17 cellular contexts compared by ENCODE assay signal in genomic region chr20:49631856-49632418, GRCh38.
DNase-seq lines count a peak whose midpoint lies in the region; ATAC-seq, FAIRE-seq and TF ChIP-seq lines count a peak whose summit lies in the region.
"Had no signal": no experiment of that assay in that cellular context is flagged by ENCODE, and none has a peak within 500 bp of the region (broad histone marks: within the 10 kb centered on the region; RNA-seq: fewer than 3 reads in every experiment).

No MANE protein-coding gene starts in this region.

- H3K36me3 ChIP-seq in Caco-2 (ENCODE audit: control insufficient read depth, insufficient read depth, low read length) (peaks cover 1% of the 10 kb centered on the region; the same call in 1 of the 2 replicates), OCI-LY1 (ENCODE audit: insufficient read depth, low read length) (peaks cover 35% of the 10 kb centered on the region), neutrophil (peaks cover 57% of the 10 kb centered on the region)

- TF ChIP-seq POLR2A in GM12891 (IDR thresholded peaks at IDR 0.05; ENCODE audit: low read depth, low read length), result no peak

- H3K4me2 ChIP-seq in OCI-LY1 (ENCODE audit: low read length), result peak overlapping the region; percentile 59

- peak overlapping the region; percentile 55 for H3K27ac Mint-ChIP-seq in Caco-2 (ENCODE audit: unreplicated experiment)
- peak overlapping the region; percentile 25 for H3K27ac Mint-ChIP-seq in dendritic cell treated with granulocyte-macrophage colony-stimulating factor and Interleukin-4, amounts not matched to agents 40 ng/mL and 50 ng/mL, for 4 days

- no peaks in the 10 kb centered on the region for H3K27me3 Mint-ChIP-seq in Caco-2 (ENCODE audit: insufficient read depth, unreplicated experiment)
- no peaks in the 10 kb centered on the region for H3K27me3 Mint-ChIP-seq in dendritic cell treated with granulocyte-macrophage colony-stimulating factor and Interleukin-4, amounts not matched to agents 40 ng/mL and 50 ng/mL, for 4 days

- no peaks in the 10 kb centered on the region for H3K9me3 Mint-ChIP-seq in Caco-2 (ENCODE audit: unreplicated experiment)
- no peaks in the 10 kb centered on the region for H3K9me3 Mint-ChIP-seq in dendritic cell treated with granulocyte-macrophage colony-stimulating factor and Interleukin-4, amounts not matched to agents 40 ng/mL and 50 ng/mL, for 4 days

- H3K4me1 ChIP-seq in Caco-2, result no peaks in the 10 kb centered on the region
- H3K4me1 ChIP-seq in OCI-LY1 (ENCODE audit: insufficient read depth, low read length, severe bottlenecking), result peaks cover 85% of the 10 kb centered on the region
- H3K4me1 ChIP-seq in neutrophil (ENCODE audit: control insufficient read depth in 1 of 2, insufficient read depth in 1 of 2, low read depth in 1 of 2, low read length in 1 of 2), result peaks cover 12 to 37% of the 10 kb centered on the region in 2 experiments

- H3K27ac ChIP-seq in OCI-LY1 (ENCODE audit: low read depth, low read length, poor library complexity, severe bottlenecking), result peak overlapping the region; percentile 97
- peak overlapping the region; percentile 74 for H3K27ac ChIP-seq in neutrophil

- no peak overlapping the region for H3K4me3 ChIP-seq in Caco-2 (ENCODE audit: low read depth, low read length)
- peak overlapping the region; percentile 25 for H3K4me3 ChIP-seq in OCI-LY1 (ENCODE audit: low read depth, low read length, poor library complexity, severe bottlenecking)
- H3K4me3 ChIP-seq in neutrophil (ENCODE audit: low read depth in 1 of 2, low read length in 1 of 2), result no peak overlapping the region
- H3K4me3 ChIP-seq: heart left ventricle had no signal

- peaks cover 17% of the 10 kb centered on the region for H3F3A ChIP-seq in OCI-LY1 (ENCODE audit: insufficient read depth, low read length)

- peaks cover 8% of the 10 kb centered on the region for H3K4me1 Mint-ChIP-seq in Caco-2 (ENCODE audit: low read depth, unreplicated experiment)
- peaks cover 12% of the 10 kb centered on the region for H3K4me1 Mint-ChIP-seq in dendritic cell treated with granulocyte-macrophage colony-stimulating factor and Interleukin-4, amounts not matched to agents 40 ng/mL and 50 ng/mL, for 4 days (ENCODE audit: low read depth)

- peaks cover 6% of the 10 kb centered on the region; the same call in 1 of the 2 replicates for H3K9me3 ChIP-seq in Caco-2
- H3K9me3 ChIP-seq in OCI-LY1 (ENCODE audit: low read length), result peaks cover 7% of the 10 kb centered on the region
- H3K9me3 ChIP-seq in neutrophil, result no peaks in the 10 kb centered on the region

- no TSS peak for BruUV-seq in Caco-2 (replicated peaks; lab: Mats Ljungman, UMichigan)

- no peaks in the 10 kb centered on the region for H3K9me2 ChIP-seq in OCI-LY1 (ENCODE audit: low read depth, low read length)

- H4K20me1 ChIP-seq in OCI-LY1 (ENCODE audit: insufficient read depth, low read length), result no peaks in the 10 kb centered on the region

- H3K9ac ChIP-seq in OCI-LY1 (ENCODE audit: low read length), result peak overlapping the region; percentile 52

- ATAC-seq in HG03045 (IDR thresholded peaks at IDR 0.05; ENCODE audit: unreplicated experiment), result no peak

- CTCF ChIA-PET in Caco-2 (lab: Charles Lee) (no interaction called here), GM10248 (lab: Yijun Ruan, JAX) (interaction anchor here (1.5 to 9.7 kb wide), 3 partner anchors 17 to 214 kb away, joined by 4 to 62 read pairs (median 10); no protein-coding TSS in a partner anchor)

- DNase-seq in Caco-2 (no peak), GM12891 (ENCODE audit: insufficient read length, low spot score) (no peak), GM20000 (ENCODE audit: low spot score) (no peak), GM10248 (ENCODE audit: extremely low spot score) (no peak)
- DNase-seq: activated T-cell treated with anti-CD3 and anti-CD28 coated beads, Interleukin-2, amount 50 U/mL, for 1 hour; effector CD4-positive, alpha-beta T cell; heart left ventricle; mesendoderm; NCI-H1694 treated with DMSO at 0.1 percent for 48 hours; NCI-H510A; right cardiac atrium had no signal

- no peak overlapping the region for H3K4me3 Mint-ChIP-seq in Caco-2 (ENCODE audit: unreplicated experiment)
- no peak overlapping the region for H3K4me3 Mint-ChIP-seq in dendritic cell treated with granulocyte-macrophage colony-stimulating factor and Interleukin-4, amounts not matched to agents 40 ng/mL and 50 ng/mL, for 4 days

- TF ChIP-seq CTCF in Caco-2 (IDR thresholded peaks at IDR 0.05; ENCODE audit: insufficient read depth in 1 of 2, low read depth in 1 of 2, low read length in 1 of 2, severe bottlenecking in 1 of 2, unreplicated experiment in 1 of 2), result no peak
- TF ChIP-seq CTCF in OCI-LY1 (IDR thresholded peaks at IDR 0.05; ENCODE audit: low read length), result no peak
- no peak for TF ChIP-seq CTCF in neutrophil (IDR thresholded peaks at IDR 0.05)
- no peak for TF ChIP-seq CTCF in GM20000 (IDR thresholded peaks at IDR 0.05; ENCODE audit: extremely low read depth, missing control alignments)
- no peak for TF ChIP-seq CTCF in GM10248 (IDR thresholded peaks at IDR 0.05; ENCODE audit: control extremely low read depth, extremely low read depth, low read depth, missing control alignments)

- peaks cover 78% of the 10 kb centered on the region for H3K36me3 Mint-ChIP-seq in Caco-2 (ENCODE audit: insufficient read depth, unreplicated experiment)
- H3K36me3 Mint-ChIP-seq in dendritic cell treated with granulocyte-macrophage colony-stimulating factor and Interleukin-4, amounts not matched to agents 40 ng/mL and 50 ng/mL, for 4 days (ENCODE audit: low read depth), result peaks cover 61% of the 10 kb centered on the region

- POLR2A ChIA-PET in Caco-2 (lab: Charles Lee), result no interaction called here
- POLR2A ChIA-PET in GM10248 (lab: Yijun Ruan, JAX), result interaction anchor here (0.6 kb wide), 1 partner anchor 18 kb away, joined by 3 read pairs; no protein-coding TSS in a partner anchor

- H3K27me3 ChIP-seq in Caco-2 (replicated peaks; ENCODE audit: control insufficient read depth, insufficient read depth, low read length) (no peaks in the 10 kb centered on the region), OCI-LY1 (ENCODE audit: insufficient read depth, low read length) (no peaks in the 10 kb centered on the region), neutrophil (no peaks in the 10 kb centered on the region)
- H3K27me3 ChIP-seq: heart left ventricle had no signal

- H3K79me2 ChIP-seq in OCI-LY1 (ENCODE audit: insufficient read depth, low read length), result no peaks in the 10 kb centered on the region

- FAIRE-seq in GM12891 (lab: Jason Lieb, UNC), result no peak
- FAIRE-seq: keratinocyte, TTC549 had no signal

- no peak overlapping the region for H2AFZ ChIP-seq in OCI-LY1 (ENCODE audit: low read length)

- intact Hi-C loops in Caco-2 (cut with micrococcal nuclease; ENCODE audit: unreplicated experiment), result no loop called here
- intact Hi-C loops in dendritic cell treated with granulocyte-macrophage colony-stimulating factor and Interleukin-4, amounts not matched to agents 40 ng/mL and 50 ng/mL, for 4 days (cut with micrococcal nuclease), result no loop called here

TF ChIP-seq in GM12891, 5 proteins besides CTCF, POLR2A, EP300 and RAD21:
- TF ChIP-seq TAF1 (IDR thresholded peaks at IDR 0.05; ENCODE audit: low read depth, low read length), result no peak
